Comparison of ENCODE assay signal across 2 cellular contexts in genomic region chr15:73806698-73807483, GRCh38.
TF ChIP-seq lines count a peak whose summit lies in the region.

No MANE protein-coding gene starts in this region.

TF ChIP-seq in HepG2, 621 proteins besides CTCF, POLR2A, EP300 and RAD21 (continues in another document):
- TF ChIP-seq PPARG (CRISPR knock-in tag; conservative IDR thresholded peaks at IDR 0.05) (peak; percentile 50; the same call in 1 of the 2 replicates), PATZ1 (CRISPR knock-in tag; IDR thresholded peaks at IDR 0.05) (peak; percentile 15; the same call in 1 of the 2 replicates), SKI (IDR thresholded peaks at IDR 0.05; ENCODE audit: partially characterized antibody) (peak; percentile 41), HOXA7 (CRISPR knock-in tag; IDR thresholded peaks at IDR 0.05) (no peak), ZNF781 (CRISPR knock-in tag; IDR thresholded peaks at IDR 0.05; ENCODE audit: borderline replicate concordance, not compliant biosample characterization) (no peak), ZBTB43 (CRISPR knock-in tag; conservative IDR thresholded peaks at IDR 0.05) (no peak), PHF21A (CRISPR knock-in tag; IDR thresholded peaks at IDR 0.05) (peak; percentile 68; the same call in 1 of the 2 replicates), IKZF5 (CRISPR knock-in tag; IDR thresholded peaks at IDR 0.05) (0 out of 2 replicates have a peak, but pooled peaks have one; percentile 36), SNRNP70 (IDR thresholded peaks at IDR 0.05; ENCODE audit: low read depth, low read length) (no peak), ZMYM4 (CRISPR knock-in tag; IDR thresholded peaks at IDR 0.05) (0 out of 2 replicates have a peak, but pooled peaks have one; percentile 25), RBFOX2 (IDR thresholded peaks at IDR 0.05; ENCODE audit: low read depth, low read length) (no peak), RARA (CRISPR knock-in tag; IDR thresholded peaks at IDR 0.05) (peak; percentile 94), UBTF (CRISPR knock-in tag; IDR thresholded peaks at IDR 0.05) (peak; percentile 46; the same call in 1 of the 2 replicates), FOXP1 (IDR thresholded peaks at IDR 0.05) (no peak), FOXP1 (CRISPR knock-in tag; IDR thresholded peaks at IDR 0.05) (peak; percentile 63), FOXK1 (CRISPR knock-in tag; IDR thresholded peaks at IDR 0.05; ENCODE audit: borderline replicate concordance, low read depth) (0 out of 2 replicates have a peak, but pooled peaks have one; percentile 23), POLR2AphosphoS5 (IDR thresholded peaks at IDR 0.05; ENCODE audit: low read depth, low read length) (0 out of 2 replicates have a peak, but pooled peaks have one; percentile 21), TRIM24 (CRISPR knock-in tag; IDR thresholded peaks at IDR 0.05) (no peak), ZMYM3 (CRISPR knock-in tag; IDR thresholded peaks at IDR 0.05) (peak; percentile 15; the same call in 1 of the 2 replicates), ZNF644 (CRISPR knock-in tag; IDR thresholded peaks at IDR 0.05; ENCODE audit: low read depth) (peak; percentile 61; the same call in 1 of the 2 replicates), DPF2 (CRISPR knock-in tag; IDR thresholded peaks at IDR 0.05; ENCODE audit: borderline replicate concordance, low read depth) (peak; percentile 55; the same call in 1 of the 2 replicates)
- TF ChIP-seq, protein P1, sequence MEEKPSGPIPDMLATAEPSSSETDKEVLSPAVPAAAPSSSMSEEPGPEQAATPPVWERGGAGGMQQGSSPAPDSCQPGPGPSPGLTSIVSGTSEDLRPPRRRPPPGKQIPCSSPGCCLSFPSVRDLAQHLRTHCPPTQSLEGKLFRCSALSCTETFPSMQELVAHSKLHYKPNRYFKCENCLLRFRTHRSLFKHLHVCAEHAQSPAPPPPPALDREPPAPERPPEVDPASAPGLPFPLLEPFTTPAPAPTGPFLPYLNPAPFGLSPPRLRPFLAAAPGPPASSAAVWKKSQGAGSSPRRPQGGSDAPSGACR (CRISPR knock-in tag; IDR thresholded peaks at IDR 0.05) = no peak
- TF ChIP-seq, protein P2, sequence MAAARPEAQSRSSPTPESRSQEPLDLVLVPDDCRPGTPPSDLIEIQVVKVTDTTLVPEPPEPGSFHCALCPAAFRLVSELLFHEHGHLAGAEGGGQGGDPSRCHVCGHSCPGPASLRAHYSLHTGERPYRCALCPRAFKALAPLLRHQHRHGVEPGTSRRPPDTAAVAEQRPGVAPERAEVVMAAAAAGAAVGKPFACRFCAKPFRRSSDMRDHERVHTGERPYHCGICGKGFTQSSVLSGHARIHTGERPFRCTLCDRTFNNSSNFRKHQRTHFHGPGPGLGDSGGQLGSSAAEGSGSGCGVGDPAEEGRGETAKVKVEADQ (CRISPR knock-in tag; IDR thresholded peaks at IDR 0.05; ENCODE audit: borderline replicate concordance) = no peak

TF ChIP-seq in H1, 55 proteins besides CTCF, POLR2A, EP300 and RAD21:
- TF ChIP-seq GABPA (IDR thresholded peaks at IDR 0.05; ENCODE audit: borderline replicate concordance, insufficient read depth, low read length) = no peak
- TF ChIP-seq JUND (IDR thresholded peaks at IDR 0.05; ENCODE audit: low read length) = no peak
- no peak for TF ChIP-seq FOSL1 (IDR thresholded peaks at IDR 0.05; ENCODE audit: insufficient read depth, low read depth, low read length)
- no peak for TF ChIP-seq SAP30 (IDR thresholded peaks at IDR 0.05; ENCODE audit: insufficient read depth, insufficient replicate concordance, low read length)
- no peak for TF ChIP-seq SIN3A (conservative IDR thresholded peaks at IDR 0.05 in 1 of 2, IDR thresholded peaks at IDR 0.05 in 1 of 2; ENCODE audit: low read depth in 1 of 2, low read length in 2 of 2)
- no peak for TF ChIP-seq EZH2 (IDR thresholded peaks at IDR 0.05; ENCODE audit: low read depth, low read length, severe bottlenecking)
- no peak for TF ChIP-seq CHD2 (IDR thresholded peaks at IDR 0.05; ENCODE audit: low read length)
- TF ChIP-seq NRF1 (IDR thresholded peaks at IDR 0.05; ENCODE audit: low read depth, low read length) = no peak
- no peak for TF ChIP-seq SIRT6 (IDR thresholded peaks at IDR 0.05; ENCODE audit: low read length)
- TF ChIP-seq TEAD4 (IDR thresholded peaks at IDR 0.05; ENCODE audit: low read depth, low read length) = no peak
- TF ChIP-seq SIX5 (IDR thresholded peaks at IDR 0.05; ENCODE audit: low read depth, low read length) = no peak
- no peak for TF ChIP-seq SP2 (IDR thresholded peaks at IDR 0.05; ENCODE audit: low read length)
